ENCODE assay signal across 27 cellular contexts in the genomic region with DNA sequence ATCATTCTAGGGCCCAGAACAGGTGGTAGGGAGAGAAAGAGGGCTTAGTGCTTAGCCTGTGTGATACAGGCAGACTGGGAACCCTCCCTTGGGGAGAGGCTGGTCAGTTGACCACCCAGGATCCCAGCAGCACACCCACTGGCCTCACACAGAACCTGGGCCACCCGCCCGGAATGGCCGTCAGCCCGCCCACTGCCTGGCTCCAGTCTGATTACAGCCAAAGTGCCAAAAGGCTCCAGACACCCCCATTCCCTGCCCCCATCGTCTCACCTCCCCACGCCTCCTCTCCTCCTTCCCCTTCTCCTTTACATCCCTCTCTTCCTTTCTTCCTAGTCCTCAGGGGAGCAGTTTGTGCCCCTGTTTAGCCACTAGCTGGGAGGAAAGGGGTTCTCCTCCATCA. TPM values are rescaled to one million over a fixed set of nuclear protein-coding genes. Genes with fewer than 3 reads are reported as not detected.
"Had no signal": no experiment of that assay in that cellular context is flagged by ENCODE, and none has a peak within 500 bp of the region (broad histone marks: within the 10 kb centered on the region; RNA-seq: fewer than 3 reads in every experiment).

No MANE protein-coding gene starts in this region.

- H3K4me3 Mint-ChIP-seq: activated B cell treated with CpG ODN at 0.5 μM for 24 hours; activated CD8-positive, alpha-beta T cell treated with anti-CD3 and anti-CD28 coated beads for 36 hours; activated T-cell treated with anti-CD3 and anti-CD28 coated beads, Interleukin-2, amount 50 U/mL, for 4 hours; activated T-helper 17 cell treated with anti-CD3 and anti-CD28 coated beads, Interleukin-2, amount 50 U/mL, for 72 hours; T-helper 2 cell treated with Interferon-gamma antibody and Interleukin-4, amounts not matched to agents 5 μg/mL and 100 μg/mL, for 36 hours had no signal

- H3K4me1 Mint-ChIP-seq: activated T-helper 17 cell treated with anti-CD3 and anti-CD28 coated beads, Interleukin-2, amount 50 U/mL, for 72 hours had no signal

- H3K4me3 ChIP-seq: body of pancreas, cardiac muscle cell, colonic mucosa, dorsolateral prefrontal cortex, gastrocnemius medialis, psoas muscle, spleen, thoracic aorta had no signal

- H3K9me3 ChIP-seq: body of pancreas, colonic mucosa, gastrocnemius medialis, psoas muscle, spleen, thoracic aorta had no signal

- H3K27ac ChIP-seq: body of pancreas, cardiac muscle cell, colonic mucosa, gastrocnemius medialis, psoas muscle, spleen, thoracic aorta had no signal

- H3K36me3 ChIP-seq: cardiac muscle cell, colonic mucosa, gastrocnemius medialis, spleen, thoracic aorta had no signal

- H3K36me3 Mint-ChIP-seq: activated naive CD4-positive, alpha-beta T cell treated with anti-CD3 and anti-CD28 coated beads, Interleukin-2, amount 50 U/mL, for 72 hours; naive thymus-derived CD8-positive, alpha-beta T cell had no signal

- H3K4me1 ChIP-seq: colonic mucosa had no signal

- ATAC-seq: activated CD8-positive, alpha-beta T cell treated with anti-CD3 and anti-CD28 coated beads for 36 hours; activated naive CD4-positive, alpha-beta T cell treated with anti-CD3 and anti-CD28 coated beads, Interleukin-2, amount 50 U/mL, for 72 hours; activated T-cell treated with anti-CD3 and anti-CD28 coated beads, Interleukin-2, amount 50 U/mL, for 4 hours; activated T-helper 17 cell treated with anti-CD3 and anti-CD28 coated beads, Interleukin-2, amount 50 U/mL, for 72 hours; body of pancreas; gastrocnemius medialis; left cardiac atrium; left ventricle myocardium superior; naive thymus-derived CD8-positive, alpha-beta T cell; psoas muscle had no signal

- H3K27ac Mint-ChIP-seq: activated B cell treated with CpG ODN at 0.5 μM for 24 hours; activated CD8-positive, alpha-beta T cell treated with anti-CD3 and anti-CD28 coated beads for 36 hours; activated T-helper 17 cell treated with anti-CD3 and anti-CD28 coated beads, Interleukin-2, amount 50 U/mL, for 72 hours; T-helper 2 cell treated with Interferon-gamma antibody and Interleukin-4, amounts not matched to agents 5 μg/mL and 100 μg/mL, for 36 hours had no signal

- H3K9me3 Mint-ChIP-seq: activated B cell treated with CpG ODN at 0.5 μM for 24 hours; activated CD8-positive, alpha-beta T cell treated with anti-CD3 and anti-CD28 coated beads for 36 hours; activated naive CD4-positive, alpha-beta T cell treated with anti-CD3 and anti-CD28 coated beads, Interleukin-2, amount 50 U/mL, for 72 hours; activated T-cell treated with anti-CD3 and anti-CD28 coated beads, Interleukin-2, amount 50 U/mL, for 4 hours; activated T-helper 17 cell treated with anti-CD3 and anti-CD28 coated beads, Interleukin-2, amount 50 U/mL, for 72 hours; naive thymus-derived CD8-positive, alpha-beta T cell; T-helper 2 cell treated with Interferon-gamma antibody and Interleukin-4, amounts not matched to agents 5 μg/mL and 100 μg/mL, for 36 hours had no signal

- DNase-seq: activated B cell treated with CpG ODN at 0.5 μM for 24 hours; activated CD4-positive, alpha-beta T cell treated with anti-CD3 and anti-CD28 coated beads, Interleukin-2, amount 50 U/mL, for 1 hour; activated CD8-positive, alpha-beta T cell treated with anti-CD3 and anti-CD28 coated beads for 36 hours; activated T-cell treated with anti-CD3 and anti-CD28 coated beads, Interleukin-2, amount 50 U/mL, for 4 hours; body of pancreas; cerebellar nuclear complex; colonic mucosa; dorsolateral prefrontal cortex; effector memory CD4-positive, alpha-beta T cell; gastrocnemius medialis; glutamatergic neuron; islet precursor cell; left cardiac atrium; left ventricle myocardium superior; mammary epithelial cell; midbrain; naive thymus-derived CD8-positive, alpha-beta T cell; psoas muscle; spleen; stimulated activated naive CD4-positive, alpha-beta T cell; T-helper 1 cell; trophoblast cell had no signal

RNA-seq across cellular contexts. Expression of gene WNT2B, which starts 4.8 kb away (rescaled TPM):
- total RNA-seq: activated CD8-positive, alpha-beta T cell treated with anti-CD3 and anti-CD28 coated beads for 36 hours had no signal
